Comparison of ENCODE assay signal across 21 cellular contexts in genomic region chr16:67951485-67951884, GRCh38. TPM values are rescaled to one million over a fixed set of nuclear protein-coding genes. Genes with fewer than 3 reads are reported as not detected.
DNase-seq lines count a peak whose midpoint lies in the region; ATAC-seq, FAIRE-seq and TF ChIP-seq lines count a peak whose summit lies in the region.
"Had no signal": no experiment of that assay in that cellular context is flagged by ENCODE, and none has a peak within 500 bp of the region (broad histone marks: within the 10 kb centered on the region; RNA-seq: fewer than 3 reads in every experiment).

No MANE protein-coding gene starts in this region.

- peaks cover 0 to 4% of the 10 kb centered on the region in 2 donors for H3K36me3 Mint-ChIP-seq in activated naive CD4-positive, alpha-beta T cell treated with anti-CD3 and anti-CD28 coated beads, Interleukin-2, amount 50 U/mL, for 72 hours

- peak overlapping the region; percentile 24 to 64 for H3K27ac Mint-ChIP-seq in activated naive CD4-positive, alpha-beta T cell treated with anti-CD3 and anti-CD28 coated beads, Interleukin-2, amount 50 U/mL, for 72 hours
- H3K27ac Mint-ChIP-seq: CD4-positive, alpha-beta memory T cell had no signal

- intact Hi-C loops in left ventricle myocardium inferior (cut with micrococcal nuclease) (no loop called here), pancreas (cut with DNase I) (no loop called here), aorta (cut with DNase I) (no loop called here)

- H3K27me3 ChIP-seq in left ventricle myocardium inferior (ENCODE audit: low read depth) (no peaks in the 10 kb centered on the region), pancreas (no peaks in the 10 kb centered on the region), aorta (ENCODE audit: control insufficient read depth in 1 of 2, insufficient read depth in 2 of 2, low read length in 1 of 2) (no peaks in the 10 kb centered on the region)

- no peaks in the 10 kb centered on the region for H3K9me3 Mint-ChIP-seq in activated naive CD4-positive, alpha-beta T cell treated with anti-CD3 and anti-CD28 coated beads, Interleukin-2, amount 50 U/mL, for 72 hours
- H3K9me3 Mint-ChIP-seq: activated T-cell treated with anti-CD3 and anti-CD28 coated beads, Interleukin-2, amount 50 U/mL, for 4 hours; CD4-positive, alpha-beta memory T cell had no signal

- FAIRE-seq in pancreas (lab: Jason Lieb, UNC) = no peak

- H3K9me3 ChIP-seq in left ventricle myocardium inferior (replicated peaks) (no peaks in the 10 kb centered on the region), pancreas (no peaks in the 10 kb centered on the region), aorta (ENCODE audit: control insufficient read depth, low read length) (no peaks in the 10 kb centered on the region)

- H3K36me3 ChIP-seq in left ventricle myocardium inferior (peaks cover 98% of the 10 kb centered on the region), pancreas (peaks cover 7 to 49% (median 9%) of the 10 kb centered on the region in 3 donors), aorta (ENCODE audit: control insufficient read depth in 1 of 2, insufficient read depth in 2 of 2, low read length in 1 of 2) (peaks cover 4 to 31% of the 10 kb centered on the region in 2 donors)

- no peak for TF ChIP-seq CTCF in left ventricle myocardium inferior (IDR thresholded peaks at IDR 0.05; ENCODE audit: borderline replicate concordance)
- TF ChIP-seq CTCF in pancreas (IDR thresholded peaks at IDR 0.05) = no peak

- DNase-seq in activated naive CD4-positive, alpha-beta T cell treated with anti-CD3 and anti-CD28 coated beads, Interleukin-2, amount 50 U/mL, for 72 hours (ENCODE audit: low spot score in 2 of 2) = no peak
- no peak for DNase-seq in activated naive CD4-positive, alpha-beta T cell (lab: John Stamatoyannopoulos, UW)
- DNase-seq in left ventricle myocardium inferior = peak; percentile 77
- peak in 4 of 6 donors; percentile 14 to 73 (median 50) for DNase-seq in pancreas
- peak in 1 of 2 donors; percentile 75 for DNase-seq in aorta
- DNase-seq in NCI-H345 treated with DMSO at 0.1 percent for 48 hours (lab: John Stamatoyannopoulos, UW; ENCODE audit: unreplicated experiment) = no peak
- no peak for DNase-seq in mesenteric fat pad (ENCODE audit: low spot score)
- DNase-seq: activated CD4-positive, alpha-beta T cell treated with anti-CD3 and anti-CD28 coated beads for 48 hours; activated T-cell treated with anti-CD3 and anti-CD28 coated beads, Interleukin-2, amount 50 U/mL, for 4 hours; CD4-positive, alpha-beta memory T cell; mesendoderm; MM.1S; NCI-H2029 treated with DMSO at 0.1 percent for 48 hours; NCI-H774; T1000 had no signal

- H3K4me1 ChIP-seq in left ventricle myocardium inferior (peaks cover 53% of the 10 kb centered on the region), pancreas (no peaks in the 10 kb centered on the region), aorta (ENCODE audit: control insufficient read depth in 1 of 2, insufficient read depth in 2 of 2, low read length in 2 of 2) (no peaks in the 10 kb centered on the region)

- H3K27ac ChIP-seq in left ventricle myocardium inferior (replicated peaks) (peak overlapping the region; percentile 68), pancreas (no peak overlapping the region), aorta (ENCODE audit: low read depth in 1 of 2, low read length in 2 of 2) (peak overlapping the region in 1 of 2 donors; percentile 29)

- 69 to 71% methylated on average over 12 of the region's 12 CpGs for WGBS in pancreas, 2 donors
- 32 to 41% methylated on average over 10 to 12 of the region's 12 CpGs for WGBS in aorta, 2 donors

- H3K4me3 ChIP-seq in left ventricle myocardium inferior (no peak overlapping the region), pancreas (no peak overlapping the region), aorta (ENCODE audit: low read length in 2 of 2) (no peak overlapping the region)
- H3K4me3 ChIP-seq: coronary artery had no signal

- ATAC-seq in activated naive CD4-positive, alpha-beta T cell treated with anti-CD3 and anti-CD28 coated beads, Interleukin-2, amount 50 U/mL, for 72 hours = no peak
- ATAC-seq in pancreas (peak in 1 of 4 donors; percentile 17), aorta (ENCODE audit: low FRiP score) (peak; percentile 45), GM18498 (IDR thresholded peaks at IDR 0.05; ENCODE audit: unreplicated experiment) (no peak)
- ATAC-seq: activated T-cell treated with anti-CD3 and anti-CD28 coated beads, Interleukin-2, amount 50 U/mL, for 4 hours had no signal

RNA-seq across cellular contexts. Expression of gene LCAT, which starts 7.6 kb away (rescaled TPM):
- 10 to 100 TPM; 15.7 to 32.5 TPM for total RNA-seq in activated naive CD4-positive, alpha-beta T cell treated with anti-CD3 and anti-CD28 coated beads, Interleukin-2, amount 50 U/mL, for 72 hours
- total RNA-seq in left ventricle myocardium inferior = 23.2 TPM
- total RNA-seq in pancreas = 10 to 100 TPM in 2 of 6 donors, 1 to 10 TPM in 4; 2.8 to 12.4 (median 8.5) TPM
- polyA plus RNA-seq in pancreas = 10 to 100 TPM; 54.3 to 65.5 TPM
- 10 to 100 TPM; 43.9 to 47.8 TPM for total RNA-seq in aorta
- 100 to 1,000 TPM in 1 of 2 donors, 10 to 100 TPM in 1; 10.6 to 178 TPM for polyA plus RNA-seq in aorta
- total RNA-seq in mesenteric fat pad = 32.1 TPM

RNA-seq across cellular contexts. Expression of gene PSMB10, which starts 14.8 kb away (rescaled TPM):
- 100 to 1,000 TPM; 156 to 215 TPM for total RNA-seq in activated naive CD4-positive, alpha-beta T cell treated with anti-CD3 and anti-CD28 coated beads, Interleukin-2, amount 50 U/mL, for 72 hours
- total RNA-seq in left ventricle myocardium inferior (55.8 TPM), pancreas (10 to 100 TPM; 40.0 to 62.2 (median 51.3) TPM), aorta (10 to 100 TPM; 27.7 to 39.1 TPM), mesenteric fat pad (53.8 TPM)
- polyA plus RNA-seq in pancreas (100 to 1,000 TPM in 1 of 2 donors, 10 to 100 TPM in 1; 65.7 to 195 TPM), aorta (10 to 100 TPM; 52.3 to 84.3 TPM)

RNA-seq across cellular contexts. Expression of gene SLC12A4, which starts 17.0 kb away (rescaled TPM):
- total RNA-seq in activated naive CD4-positive, alpha-beta T cell treated with anti-CD3 and anti-CD28 coated beads, Interleukin-2, amount 50 U/mL, for 72 hours = 10 to 100 TPM; 37.2 to 64.0 TPM
- total RNA-seq in left ventricle myocardium inferior = 79.2 TPM
- 10 to 100 TPM; 15.8 to 46.4 (median 27.9) TPM for total RNA-seq in pancreas
- 10 to 100 TPM; 21.0 to 44.8 TPM for polyA plus RNA-seq in pancreas
- 100 to 1,000 TPM; 125 to 139 TPM for total RNA-seq in aorta
- 10 to 100 TPM; 15.8 to 87.0 TPM for polyA plus RNA-seq in aorta
- 113 TPM for total RNA-seq in mesenteric fat pad

RNA-seq across cellular contexts. Expression of gene CTRL, which starts 19.8 kb away (rescaled TPM):
- 1 to 10 TPM; 1.8 to 3.8 TPM for total RNA-seq in activated naive CD4-positive, alpha-beta T cell treated with anti-CD3 and anti-CD28 coated beads, Interleukin-2, amount 50 U/mL, for 72 hours
- total RNA-seq in left ventricle myocardium inferior = 0.71 TPM
- total RNA-seq in pancreas = 1,000 to 10,000 TPM in 2 of 6 donors, 100 to 1,000 TPM in 4; 559 to 2,165 (median 815) TPM
- polyA plus RNA-seq in pancreas = 100 to 1,000 TPM; 580 to 609 TPM
- under 1 TPM; 0.84 to 0.90 TPM for total RNA-seq in aorta
- 1 to 10 TPM in 1 of 2 donors, not detected in 1; 3.5 TPM for polyA plus RNA-seq in aorta
- 1.3 TPM for total RNA-seq in mesenteric fat pad

RNA-seq across cellular contexts. Expression of gene DPEP3, which starts 28.8 kb away (rescaled TPM):
- total RNA-seq in activated naive CD4-positive, alpha-beta T cell treated with anti-CD3 and anti-CD28 coated beads, Interleukin-2, amount 50 U/mL, for 72 hours = under 1 TPM; 0.19 to 0.23 TPM
- total RNA-seq in left ventricle myocardium inferior = not detected
- under 1 TPM in 2 of 6 donors, not detected in 4; 0.09 to 0.12 TPM for total RNA-seq in pancreas
- not detected for polyA plus RNA-seq in pancreas
- total RNA-seq in aorta = not detected
- polyA plus RNA-seq in aorta = not detected
- total RNA-seq in mesenteric fat pad = 0.16 TPM
- total RNA-seq: A172, HT-29, RPMI7951, ureter had no signal
- polyA plus RNA-seq: CD4-positive, alpha-beta memory T cell had no signal

Comparison
In these comparisons a context has a peak if more than half of its experiments do, and no peak if none do; other contexts are left out.
1. DNase-seq: peak in left ventricle myocardium inferior (single experiment) and pancreas (4 of 6); none in activated naive CD4-positive, alpha-beta T cell treated with anti-CD3 and anti-CD28 coated beads, Interleukin-2, amount 50 U/mL, for 72 hours (0 of 2), activated naive CD4-positive, alpha-beta T cell (0 of 4), NCI-H345 treated with DMSO at 0.1 percent for 48 hours (single experiment) and mesenteric fat pad (single experiment).